ENCODE assay signal across 8 cellular contexts in the genomic region with DNA sequence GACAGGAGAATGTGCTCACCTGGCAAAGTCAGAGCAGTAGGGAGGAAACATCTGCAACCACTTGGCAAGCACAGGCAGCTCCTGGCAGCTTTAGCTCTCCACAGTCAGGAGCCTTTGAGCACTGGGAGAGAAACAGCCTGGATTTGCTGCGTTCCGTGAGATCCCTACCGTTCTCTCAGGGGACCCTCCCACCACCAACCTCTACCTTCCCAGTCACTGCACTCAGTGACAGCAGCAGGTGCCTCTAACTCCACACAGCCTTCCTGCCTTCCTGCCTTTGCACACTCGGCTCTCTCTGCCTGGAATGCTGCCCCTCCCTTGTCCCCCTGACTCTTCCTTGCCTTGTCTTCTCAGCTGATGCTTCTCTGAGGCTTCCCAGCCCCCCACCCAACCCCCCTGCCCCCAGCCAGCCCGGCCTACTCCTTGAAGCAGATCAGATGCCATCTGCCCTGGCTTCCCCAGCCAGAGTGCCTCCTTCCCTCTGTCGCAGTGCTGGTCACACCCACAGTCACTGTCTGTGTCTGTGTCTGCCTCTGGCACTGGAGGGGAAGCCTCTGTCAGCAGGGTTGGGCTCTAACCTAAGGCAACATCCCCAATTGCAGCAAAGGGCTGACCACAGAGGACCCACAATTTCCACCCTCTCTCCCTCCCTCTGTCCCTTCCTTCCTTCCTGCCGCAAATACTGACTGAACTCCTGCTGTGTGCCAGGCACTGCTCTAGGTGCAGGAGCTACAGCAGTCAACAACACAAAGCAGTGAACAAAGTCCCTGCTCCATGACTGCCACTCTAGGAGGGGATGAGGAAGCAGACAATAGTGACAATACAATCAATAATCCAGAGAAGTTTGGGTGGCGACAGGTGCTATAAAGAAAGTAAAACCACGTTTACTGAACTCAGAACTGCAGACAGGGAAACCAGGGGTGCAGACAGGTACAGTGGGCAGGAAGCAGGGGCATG. TPM values are rescaled to one million over a fixed set of nuclear protein-coding genes. Genes with fewer than 3 reads are reported as not detected.
A peak's percentile ranks its signal among the peaks of the same experiment; 100 is the strongest.
DNase-seq lines count a peak whose midpoint lies in the region; ATAC-seq, FAIRE-seq and TF ChIP-seq lines count a peak whose summit lies in the region.

No MANE protein-coding gene starts in this region.

- H3K4me3 ChIP-seq in A549 = peak overlapping the region; percentile 58

- H3K27ac Mint-ChIP-seq in osteocyte (ENCODE audit: unreplicated experiment) = peak overlapping the region; percentile 77

- H3K4me3 Mint-ChIP-seq in osteocyte (ENCODE audit: unreplicated experiment) = peak overlapping the region; percentile 6

- DNase-seq in A549 (ENCODE audit: low read depth in 1 of 2, low spot score in 1 of 2) = no peak
- DNase-seq in HT1080 (ENCODE audit: low read depth) = peak; percentile 28
- peak; percentile 54 for DNase-seq in SIG-M5 (lab: John Stamatoyannopoulos, UW)
- no peak for DNase-seq in epithelial cell of prostate (ENCODE audit: low read depth, low spot score)
- no peak for DNase-seq in osteocyte (ENCODE audit: extremely low spot score, unreplicated experiment)
- no peak for DNase-seq in caudate nucleus (lab: John Stamatoyannopoulos, UW)
- DNase-seq in NCI-H1436 treated with DMSO at 0.1 percent for 48 hours (lab: John Stamatoyannopoulos, UW) = no peak

- TF ChIP-seq POLR2A in A549 (IDR thresholded peaks at IDR 0.05; ENCODE audit: low read length) = peak; percentile 36

- H3K9me3 ChIP-seq in A549 = no peaks in the 10 kb centered on the region

- TF ChIP-seq EP300 in A549 (IDR thresholded peaks at IDR 0.05) = no peak

- H3K4me2 ChIP-seq in A549 = peak overlapping the region; percentile 95

- no peaks in the 10 kb centered on the region for H3K36me3 Mint-ChIP-seq in osteocyte (ENCODE audit: unreplicated experiment)

- POLR2A ChIA-PET in A549 (lab: Yijun Ruan, JAX) = interaction anchor here (1.0 to 5.1 kb wide), 5 partner anchors 13 to 30 kb away, joined by 3 to 99 read pairs (median 4); a partner anchor contains a TSS

- H3K4me1 ChIP-seq in A549 = peaks cover 95% of the 10 kb centered on the region

- WGBS in A549 (ENCODE audit: missing lambda C conversion rate) = 3% methylated on average over 8 of the region's 9 CpGs

- CTCF ChIA-PET in A549 (lab: Yijun Ruan, JAX) = interaction anchor here (0.7 to 12.9 kb wide), 6 partner anchors 14 to 35 kb away, joined by 3 to 78 read pairs (median 6); no protein-coding TSS in a partner anchor

- no peaks in the 10 kb centered on the region for H3K27me3 Mint-ChIP-seq in osteocyte (ENCODE audit: unreplicated experiment)

- H3K4me1 Mint-ChIP-seq in osteocyte (ENCODE audit: unreplicated experiment) = peaks cover 74% of the 10 kb centered on the region

- ATAC-seq in A549 = no peak
- ATAC-seq in HG03175 (IDR thresholded peaks at IDR 0.05; ENCODE audit: unreplicated experiment) = no peak

- H3K27ac ChIP-seq in A549 (peak overlapping the region; percentile 97 to 100), epithelial cell of prostate (peak overlapping the region; percentile 33), caudate nucleus (ENCODE audit: low read depth, low read length) (no peak overlapping the region)

- H3K9me3 Mint-ChIP-seq in osteocyte (ENCODE audit: unreplicated experiment) = no peaks in the 10 kb centered on the region

- TF ChIP-seq CTCF in A549 (IDR thresholded peaks at IDR 0.05) (no peak), osteocyte (IDR thresholded peaks at IDR 0.05) (no peak)

- TF ChIP-seq RAD21 in A549 (conservative IDR thresholded peaks at IDR 0.05 in 1 of 2, IDR thresholded peaks at IDR 0.05 in 1 of 2) = no peak

- no peak for FAIRE-seq in A549 (lab: Jason Lieb, UNC)

TF ChIP-seq in A549, 52 proteins besides CTCF, POLR2A, EP300 and RAD21:
- 0 out of 2 replicates have a peak, but pooled peaks have one; percentile 27 for TF ChIP-seq GATA3 (IDR thresholded peaks at IDR 0.05; ENCODE audit: borderline replicate concordance)
- TF ChIP-seq HEYL (CRISPR knock-in tag; IDR thresholded peaks at IDR 0.05) = no peak
- no peak for TF ChIP-seq CHD4 (IDR thresholded peaks at IDR 0.05; ENCODE audit: borderline replicate concordance)
- TF ChIP-seq ESRRA (IDR thresholded peaks at IDR 0.05; ENCODE audit: borderline replicate concordance, low read length) = no peak
- TF ChIP-seq, protein P1, sequence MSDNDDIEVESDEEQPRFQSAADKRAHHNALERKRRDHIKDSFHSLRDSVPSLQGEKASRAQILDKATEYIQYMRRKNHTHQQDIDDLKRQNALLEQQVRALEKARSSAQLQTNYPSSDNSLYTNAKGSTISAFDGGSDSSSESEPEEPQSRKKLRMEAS (IDR thresholded peaks at IDR 0.05) = 0 out of 2 replicates have a peak, but pooled peaks have one; percentile 3
- TF ChIP-seq JUN (IDR thresholded peaks at IDR 0.05) = peak in 1 of 2 experiments; percentile 35; a peak in 3 of 5 replicates
- peak; percentile 58; the same call in 1 of the 2 replicates for TF ChIP-seq HOXA7 (CRISPR knock-in tag; IDR thresholded peaks at IDR 0.05)
- peak; percentile 47; the same call in 1 of the 2 replicates for TF ChIP-seq EHF (CRISPR knock-in tag; IDR thresholded peaks at IDR 0.05)
- TF ChIP-seq TFCP2L1 (CRISPR knock-in tag; IDR thresholded peaks at IDR 0.05) = 0 out of 2 replicates have a peak, but pooled peaks have one; percentile 46
- TF ChIP-seq FOSB (CRISPR knock-in tag; IDR thresholded peaks at IDR 0.05) = peak; percentile 79; the same call in 1 of the 2 replicates
- TF ChIP-seq RARB (CRISPR knock-in tag; IDR thresholded peaks at IDR 0.05) = peak; percentile 42; the same call in 1 of the 2 replicates

RNA-seq across cellular contexts. Expression of a gene that starts 14.8 kb away (rescaled TPM):
- polyA plus RNA-seq in A549 (2011; rRNA removed) (164 and 188 TPM in 2 replicates), A549 (2017; fragmentation: RNase III; extraction: RNeasy Plus Mini Kit Qiagen cat#74134 plus additional on column Dnase treatment) (145 to 171 TPM (median 164 TPM) in 3 replicates)
- polyA plus RNA-seq in A549 (2012; cell fraction: cytosol; rRNA removed) = 177 and 263 TPM in 2 replicates
- polyA plus RNA-seq in A549 (2012; cell fraction: nucleus; rRNA removed) = 271 and 323 TPM in 2 replicates
- polyA minus RNA-seq in A549 (2011; rRNA and poly(A)+ RNA removed) = 186 and 192 TPM in 2 replicates
- 21.9 and 33.8 TPM in 2 replicates for total RNA-seq in HT1080 (2014; rRNA removed; shearing (Covaris generic))
- 44.3 and 51.3 TPM in 2 replicates for polyA plus RNA-seq in HT1080 (2015; cell fraction: cytosol; rRNA removed)
- 18.9 and 24.0 TPM in 2 replicates for polyA plus RNA-seq in HT1080 (2015; cell fraction: nucleus; rRNA removed)
- total RNA-seq in osteocyte = 84.0 and 84.1 TPM in 2 replicates

Comparison
In these comparisons a context has a peak if more than half of its experiments do, and no peak if none do; other contexts are left out.
1. DNase-seq: peak in HT1080 (single experiment) and SIG-M5 (single experiment); none in A549 (0 of 2), epithelial cell of prostate (single experiment), osteocyte (single experiment), caudate nucleus (0 of 61) and NCI-H1436 treated with DMSO at 0.1 percent for 48 hours (single experiment).